In genomic region chrX:72131317-72132294, GRCh38 we compare ENCODE assay signal across 8 cellular contexts. TPM values are rescaled to one million over a fixed set of nuclear protein-coding genes. Genes with fewer than 3 reads are reported as not detected.
DNase-seq lines count a peak whose midpoint lies in the region; ATAC-seq and TF ChIP-seq lines count a peak whose summit lies in the region.

Gene RTL5, minus strand, starts transcription at chrX:72131915.

- H3K27ac ChIP-seq in BLaER1 (no peak within 1 kb of the TSS), SJCRH30 (no peak within 1 kb of the TSS), testis (peak within 1 kb of the TSS; percentile 11 to 76)

- H3K36me3 ChIP-seq in BLaER1 (no peaks in the 10 kb centered on the region), SJCRH30 (no peaks in the 10 kb centered on the region), testis (ENCODE audit: low read depth, missing control alignments) (no peaks in the 10 kb centered on the region)

- H3K27ac Mint-ChIP-seq in activated naive CD8-positive, alpha-beta T cell treated with anti-CD3 and anti-CD28 coated beads for 36 hours, result no peak within 1 kb of the TSS

- H3K4me3 Mint-ChIP-seq in activated naive CD8-positive, alpha-beta T cell treated with anti-CD3 and anti-CD28 coated beads for 36 hours, result peak within 1 kb of the TSS; percentile 62

- H4K20me1 ChIP-seq in BLaER1, result no peaks in the 10 kb centered on the region

- TF ChIP-seq CTCF in testis (IDR thresholded peaks at IDR 0.05), result no peak

- H3K9me3 ChIP-seq in BLaER1 (no peaks in the 10 kb centered on the region), SJCRH30 (replicated peaks) (no peaks in the 10 kb centered on the region), testis (no peaks in the 10 kb centered on the region)

- peak within 1 kb of the TSS; percentile 63 for H3K4me3 ChIP-seq in BLaER1
- peak within 1 kb of the TSS; percentile 32 for H3K4me3 ChIP-seq in SJCRH30
- H3K4me3 ChIP-seq in testis, result peak within 1 kb of the TSS; percentile 51 to 62

- DNase-seq in Kasumi-1 (lab: John Stamatoyannopoulos, UW) (peak; percentile 44 to 62), SJCRH30 (peak; percentile 58 to 62), glomerular visceral epithelial cell (ENCODE audit: extremely low spot score) (peak; percentile 68), nucleus accumbens (lab: John Stamatoyannopoulos, UW) (peak; percentile 18 to 94 (median 77)), testis (peak; percentile 93)
- DNase-seq in activated naive CD8-positive, alpha-beta T cell treated with anti-CD3 and anti-CD28 coated beads for 36 hours, result peak; percentile 58

- peaks cover 55% of the 10 kb centered on the region for H3K27me3 Mint-ChIP-seq in activated naive CD8-positive, alpha-beta T cell treated with anti-CD3 and anti-CD28 coated beads for 36 hours

- intact Hi-C loops in testis (cut with DNase I; ENCODE audit: low total_unique reads), result no loop called here

- H3K36me3 Mint-ChIP-seq in activated naive CD8-positive, alpha-beta T cell treated with anti-CD3 and anti-CD28 coated beads for 36 hours, result no peaks in the 10 kb centered on the region

- H3K4me1 ChIP-seq in BLaER1, result no peaks in the 10 kb centered on the region
- H3K4me1 ChIP-seq in SJCRH30, result no peaks in the 10 kb centered on the region
- H3K4me1 ChIP-seq in testis, result peaks cover 5% of the 10 kb centered on the region

- TF ChIP-seq POLR2A in testis (IDR thresholded peaks at IDR 0.05), result no peak

- 1 to 3% methylated on average over 5 to 18 of the region's 106 CpGs for WGBS in testis, 2 donors

- no peaks in the 10 kb centered on the region for H3K9me3 Mint-ChIP-seq in activated naive CD8-positive, alpha-beta T cell treated with anti-CD3 and anti-CD28 coated beads for 36 hours

- H3K27me3 ChIP-seq in BLaER1 (peaks cover 84% of the 10 kb centered on the region), SJCRH30 (no peaks in the 10 kb centered on the region), testis (no peaks in the 10 kb centered on the region)

- H3K4me2 ChIP-seq in BLaER1, result peak within 1 kb of the TSS; percentile 73

- peak; percentile 38 for ATAC-seq in GM19467 (IDR thresholded peaks at IDR 0.05; ENCODE audit: unreplicated experiment)

- peaks cover 4% of the 10 kb centered on the region for H3K4me1 Mint-ChIP-seq in activated naive CD8-positive, alpha-beta T cell treated with anti-CD3 and anti-CD28 coated beads for 36 hours

- H3K9ac ChIP-seq in BLaER1, result no peak within 1 kb of the TSS

RNA-seq across cellular contexts. Expression of gene RTL5, which starts in this region (rescaled TPM):
- 0.18 and 0.20 TPM in 2 replicates for total RNA-seq in SJCRH30 (2014; rRNA removed; shearing (Covaris generic))
- under 1 TPM; 0.08 TPM for total RNA-seq in activated naive CD8-positive, alpha-beta T cell treated with anti-CD3 and anti-CD28 coated beads for 36 hours
- total RNA-seq in testis, result 10 to 100 TPM; 25.4 to 25.6 TPM
- polyA plus RNA-seq in testis (ENCODE audit: insufficient read depth, low read depth, low replicate concordance), result 18.0 TPM

Comparison
In these comparisons a context has a peak if more than half of its experiments do, and no peak if none do; other contexts are left out.
1. RNA of gene RTL5 (total RNA-seq): 25.4 to 25.6 TPM in testis; 0.18 to 0.20 TPM in SJCRH30 and 0.08 TPM in activated naive CD8-positive, alpha-beta T cell treated with anti-CD3 and anti-CD28 coated beads for 36 hours; every median in the first group is over 10 times any median in the second.
2. Peak in DNase-seq and H3K4me3 ChIP-seq in SJCRH30; RNA of the gene not detected or under 1 TPM.
3. Peak in DNase-seq in activated naive CD8-positive, alpha-beta T cell treated with anti-CD3 and anti-CD28 coated beads for 36 hours; RNA of the gene not detected or under 1 TPM.
4. H3K27ac ChIP-seq: peak in testis (2 of 2); none in BLaER1 (single experiment) and SJCRH30 (single experiment).
5. Peak in every context shown above with its lines, with median percentiles within 50 percentile points of each other: H3K4me3 ChIP-seq and DNase-seq.